Comparison of ENCODE assay signal across 1 cellular context in the genomic region with DNA sequence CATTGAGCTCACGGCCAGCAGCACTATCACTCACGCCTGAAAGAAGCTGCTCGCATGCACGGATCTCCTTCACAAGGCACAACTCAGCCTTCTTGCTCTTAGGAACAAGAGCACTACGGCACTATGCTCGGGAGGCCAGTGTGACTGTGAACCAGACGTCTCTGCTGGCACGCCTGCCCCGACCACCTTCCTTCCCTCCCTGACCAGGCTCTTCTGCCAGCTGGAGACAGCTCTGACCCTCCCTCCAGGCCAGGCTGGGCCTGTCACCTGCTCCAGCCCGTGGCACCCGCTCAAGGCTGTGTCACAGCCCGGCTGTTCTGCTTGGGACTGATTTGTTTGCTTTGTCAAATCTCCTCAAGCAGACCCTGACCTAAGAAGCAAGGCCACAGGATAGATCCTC.
TF ChIP-seq lines count a peak whose summit lies in the region.

No MANE protein-coding gene starts in this region.

TF ChIP-seq in HepG2, 621 proteins besides CTCF, POLR2A, EP300 and RAD21:
- TF ChIP-seq RARA (CRISPR knock-in tag; IDR thresholded peaks at IDR 0.05) (no peak), ZBTB10 (CRISPR knock-in tag; IDR thresholded peaks at IDR 0.05; ENCODE audit: borderline replicate concordance) (no peak), ZNF343 (CRISPR knock-in tag; IDR thresholded peaks at IDR 0.05) (no peak), AGO2 (optimal IDR thresholded peaks at IDR 0.05; ENCODE audit: low read depth, low read length) (peak; percentile 44)
- TF ChIP-seq, protein P1, sequence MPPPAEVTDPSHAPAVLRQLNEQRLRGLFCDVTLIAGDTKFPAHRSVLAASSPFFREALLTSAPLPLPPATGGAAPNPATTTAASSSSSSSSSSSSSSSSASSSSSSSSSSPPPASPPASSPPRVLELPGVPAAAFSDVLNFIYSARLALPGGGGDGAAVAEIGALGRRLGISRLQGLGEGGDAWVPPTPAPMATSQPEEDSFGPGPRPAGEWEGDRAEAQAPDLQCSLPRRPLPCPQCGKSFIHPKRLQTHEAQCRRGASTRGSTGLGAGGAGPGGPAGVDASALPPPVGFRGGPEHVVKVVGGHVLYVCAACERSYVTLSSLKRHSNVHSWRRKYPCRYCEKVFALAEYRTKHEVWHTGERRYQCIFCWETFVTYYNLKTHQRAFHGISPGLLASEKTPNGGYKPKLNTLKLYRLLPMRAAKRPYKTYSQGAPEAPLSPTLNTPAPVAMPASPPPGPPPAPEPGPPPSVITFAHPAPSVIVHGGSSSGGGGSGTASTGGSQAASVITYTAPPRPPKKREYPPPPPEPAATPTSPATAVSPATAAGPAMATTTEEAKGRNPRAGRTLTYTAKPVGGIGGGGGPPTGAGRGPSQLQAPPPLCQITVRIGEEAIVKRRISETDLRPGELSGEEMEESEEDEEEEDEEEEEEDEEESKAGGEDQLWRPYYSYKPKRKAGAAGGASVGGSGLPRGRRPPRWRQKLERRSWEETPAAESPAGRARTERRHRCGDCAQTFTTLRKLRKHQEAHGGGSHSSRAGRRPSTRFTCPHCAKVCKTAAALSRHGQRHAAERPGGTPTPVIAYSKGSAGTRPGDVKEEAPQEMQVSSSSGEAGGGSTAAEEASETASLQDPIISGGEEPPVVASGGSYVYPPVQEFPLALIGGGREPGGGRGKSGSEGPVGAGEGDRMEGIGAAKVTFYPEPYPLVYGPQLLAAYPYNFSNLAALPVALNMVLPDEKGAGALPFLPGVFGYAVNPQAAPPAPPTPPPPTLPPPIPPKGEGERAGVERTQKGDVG (CRISPR knock-in tag; IDR thresholded peaks at IDR 0.05; ENCODE audit: borderline replicate concordance) = no peak
- TF ChIP-seq, protein P2, sequence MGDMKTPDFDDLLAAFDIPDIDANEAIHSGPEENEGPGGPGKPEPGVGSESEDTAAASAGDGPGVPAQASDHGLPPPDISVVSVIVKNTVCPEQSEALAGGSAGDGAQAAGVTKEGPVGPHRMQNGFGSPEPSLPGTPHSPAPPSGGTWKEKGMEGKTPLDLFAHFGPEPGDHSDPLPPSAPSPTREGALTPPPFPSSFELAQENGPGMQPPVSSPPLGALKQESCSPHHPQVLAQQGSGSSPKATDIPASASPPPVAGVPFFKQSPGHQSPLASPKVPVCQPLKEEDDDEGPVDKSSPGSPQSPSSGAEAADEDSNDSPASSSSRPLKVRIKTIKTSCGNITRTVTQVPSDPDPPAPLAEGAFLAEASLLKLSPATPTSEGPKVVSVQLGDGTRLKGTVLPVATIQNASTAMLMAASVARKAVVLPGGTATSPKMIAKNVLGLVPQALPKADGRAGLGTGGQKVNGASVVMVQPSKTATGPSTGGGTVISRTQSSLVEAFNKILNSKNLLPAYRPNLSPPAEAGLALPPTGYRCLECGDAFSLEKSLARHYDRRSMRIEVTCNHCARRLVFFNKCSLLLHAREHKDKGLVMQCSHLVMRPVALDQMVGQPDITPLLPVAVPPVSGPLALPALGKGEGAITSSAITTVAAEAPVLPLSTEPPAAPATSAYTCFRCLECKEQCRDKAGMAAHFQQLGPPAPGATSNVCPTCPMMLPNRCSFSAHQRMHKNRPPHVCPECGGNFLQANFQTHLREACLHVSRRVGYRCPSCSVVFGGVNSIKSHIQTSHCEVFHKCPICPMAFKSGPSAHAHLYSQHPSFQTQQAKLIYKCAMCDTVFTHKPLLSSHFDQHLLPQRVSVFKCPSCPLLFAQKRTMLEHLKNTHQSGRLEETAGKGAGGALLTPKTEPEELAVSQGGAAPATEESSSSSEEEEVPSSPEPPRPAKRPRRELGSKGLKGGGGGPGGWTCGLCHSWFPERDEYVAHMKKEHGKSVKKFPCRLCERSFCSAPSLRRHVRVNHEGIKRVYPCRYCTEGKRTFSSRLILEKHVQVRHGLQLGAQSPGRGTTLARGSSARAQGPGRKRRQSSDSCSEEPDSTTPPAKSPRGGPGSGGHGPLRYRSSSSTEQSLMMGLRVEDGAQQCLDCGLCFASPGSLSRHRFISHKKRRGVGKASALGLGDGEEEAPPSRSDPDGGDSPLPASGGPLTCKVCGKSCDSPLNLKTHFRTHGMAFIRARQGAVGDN (CRISPR knock-in tag; IDR thresholded peaks at IDR 0.05) = peak; percentile 50
- TF ChIP-seq, protein P3, sequence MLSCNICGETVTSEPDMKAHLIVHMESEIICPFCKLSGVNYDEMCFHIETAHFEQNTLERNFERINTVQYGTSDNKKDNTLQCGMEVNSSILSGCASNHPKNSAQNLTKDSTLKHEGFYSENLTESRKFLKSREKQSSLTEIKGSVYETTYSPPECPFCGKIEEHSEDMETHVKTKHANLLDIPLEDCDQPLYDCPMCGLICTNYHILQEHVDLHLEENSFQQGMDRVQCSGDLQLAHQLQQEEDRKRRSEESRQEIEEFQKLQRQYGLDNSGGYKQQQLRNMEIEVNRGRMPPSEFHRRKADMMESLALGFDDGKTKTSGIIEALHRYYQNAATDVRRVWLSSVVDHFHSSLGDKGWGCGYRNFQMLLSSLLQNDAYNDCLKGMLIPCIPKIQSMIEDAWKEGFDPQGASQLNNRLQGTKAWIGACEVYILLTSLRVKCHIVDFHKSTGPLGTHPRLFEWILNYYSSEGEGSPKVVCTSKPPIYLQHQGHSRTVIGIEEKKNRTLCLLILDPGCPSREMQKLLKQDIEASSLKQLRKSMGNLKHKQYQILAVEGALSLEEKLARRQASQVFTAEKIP (CRISPR knock-in tag; IDR thresholded peaks at IDR 0.05; ENCODE audit: borderline replicate concordance) = no peak
